12 cellular contexts compared by ENCODE assay signal in the genomic region with DNA sequence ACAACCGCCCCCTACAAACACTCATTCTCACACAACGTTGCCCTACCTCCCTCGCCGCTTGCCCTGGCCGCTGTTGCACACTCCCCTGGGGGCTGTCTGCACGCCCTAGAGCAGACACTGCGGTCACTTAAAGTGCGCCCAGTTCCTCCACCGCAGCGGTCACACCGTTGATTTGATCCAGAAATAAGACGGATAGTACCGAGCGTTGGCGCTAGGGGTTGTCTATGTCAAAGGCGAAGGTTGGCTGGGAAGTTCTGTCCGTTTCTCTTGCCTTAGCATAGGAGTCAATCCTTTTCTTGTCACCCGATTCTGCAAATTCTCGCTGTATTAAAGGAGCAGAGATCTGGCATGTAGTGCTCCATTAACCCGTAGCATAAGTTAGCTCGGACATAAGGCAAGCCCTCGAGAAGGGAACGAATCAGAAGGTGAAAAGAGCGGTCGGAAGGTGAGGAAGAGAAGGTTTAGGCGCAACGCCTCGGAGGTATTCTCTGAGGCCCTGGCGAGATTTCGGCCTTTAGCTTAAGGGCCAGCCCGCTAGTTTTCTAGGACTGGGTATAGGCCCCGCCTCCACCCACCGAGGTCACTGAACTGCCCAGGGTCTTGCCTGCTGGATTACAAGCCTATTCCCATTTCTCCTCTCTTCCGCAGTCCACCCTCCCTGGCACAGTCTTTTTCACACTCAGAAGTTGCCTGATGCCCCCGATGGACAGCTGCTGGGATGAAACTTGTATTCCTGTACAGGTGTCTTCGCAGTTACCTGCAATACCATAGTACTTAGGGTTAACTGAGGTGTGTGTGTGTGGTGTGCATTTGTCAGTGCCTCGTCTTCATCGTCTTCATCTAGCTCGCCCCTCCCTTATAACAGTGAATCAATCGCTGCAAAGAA. TPM values are rescaled to one million over a fixed set of nuclear protein-coding genes. Genes with fewer than 3 reads are reported as not detected.
DNase-seq lines count a peak whose midpoint lies in the region; ATAC-seq and TF ChIP-seq lines count a peak whose summit lies in the region.
"Had no signal": no experiment of that assay in that cellular context is flagged by ENCODE, and none has a peak within 500 bp of the region (broad histone marks: within the 10 kb centered on the region; RNA-seq: fewer than 3 reads in every experiment).

No MANE protein-coding gene starts in this region.

- DNase-seq in GM12864 (ENCODE audit: low read depth), result no peak
- peak; percentile 39 for DNase-seq in astrocyte of the hippocampus (ENCODE audit: low read depth, low spot score)
- peak; percentile 62 for DNase-seq in left kidney (ENCODE audit: low read depth, low spot score)
- no peak for DNase-seq in NOMO-1 treated with dmso at 0.1 percent for 144 hours (lab: John Stamatoyannopoulos, UW; ENCODE audit: unreplicated experiment)
- DNase-seq in colonic mucosa, result no peak
- DNase-seq in GOT3 (lab: John Stamatoyannopoulos, UW), result no peak

- no peak overlapping the region for H3K9ac ChIP-seq in colonic mucosa (ENCODE audit: low read depth in 2 of 2, low read length in 2 of 2)
- H3K9ac ChIP-seq: KMS-11 had no signal

- intact Hi-C loops in colonic mucosa (cut with DNase I), result no loop called here

- H3K4me3 ChIP-seq in GM12864 (ENCODE audit: low read depth, low read length) (no peak overlapping the region), colonic mucosa (no peak overlapping the region)

- peak; percentile 63 for TF ChIP-seq CTCF in 22Rv1 (IDR thresholded peaks at IDR 0.05)
- peak; percentile 5 for TF ChIP-seq CTCF in GM12864 (IDR thresholded peaks at IDR 0.05; ENCODE audit: low read depth, low read length, missing control alignments)
- TF ChIP-seq CTCF in colonic mucosa (IDR thresholded peaks at IDR 0.05), result no peak

- H3K27me3 ChIP-seq in colonic mucosa, result peaks cover 35% of the 10 kb centered on the region

- H3K4me1 ChIP-seq in colonic mucosa, result no peaks in the 10 kb centered on the region

- H3K36me3 ChIP-seq in colonic mucosa, result no peaks in the 10 kb centered on the region
- H3K36me3 ChIP-seq: right atrium auricular region had no signal

- H3K27ac ChIP-seq in 22Rv1 (no peak overlapping the region), colonic mucosa (no peak overlapping the region)
- H3K27ac ChIP-seq: KMS-11, right atrium auricular region had no signal

- no peaks in the 10 kb centered on the region for H3K9me3 ChIP-seq in colonic mucosa
- H3K9me3 ChIP-seq: right atrium auricular region had no signal

- no peak for ATAC-seq in GM18519 (IDR thresholded peaks at IDR 0.05; ENCODE audit: low FRiP score, unreplicated experiment)

RNA-seq across cellular contexts. Expression of a gene that starts 10.7 kb away (rescaled TPM):
- total RNA-seq in colonic mucosa, result under 1 TPM in 1 of 2 donors, not detected in 1; 0.30 TPM
- total RNA-seq: glomerular endothelial cell, OCI-LY7, right atrium auricular region had no signal

Comparison
In these comparisons a context has a peak if more than half of its experiments do, and no peak if none do; other contexts are left out.
1. DNase-seq: peak in astrocyte of the hippocampus (single experiment) and left kidney (single experiment); none in GM12864 (single experiment), NOMO-1 treated with dmso at 0.1 percent for 144 hours (single experiment), colonic mucosa (single experiment) and GOT3 (single experiment).